Comparison of ENCODE assay signal across 18 cellular contexts in genomic region chr22:20295262-20296064, GRCh38. TPM values are rescaled to one million over a fixed set of nuclear protein-coding genes. Genes with fewer than 3 reads are reported as not detected.
DNase-seq lines count a peak whose midpoint lies in the region; ATAC-seq and TF ChIP-seq lines count a peak whose summit lies in the region.
"Had no signal": no experiment of that assay in that cellular context is flagged by ENCODE, and none has a peak within 500 bp of the region (broad histone marks: within the 10 kb centered on the region; RNA-seq: fewer than 3 reads in every experiment).

No MANE protein-coding gene starts in this region.

- H3K27ac ChIP-seq in trophoblast cell (ENCODE audit: low read depth, low read length) = no peak overlapping the region
- H3K27ac ChIP-seq: A549, GM23248 had no signal

- 0 out of 2 replicates have a peak, but pooled peaks have one; percentile 8 for TF ChIP-seq CTCF in BE2C (IDR thresholded peaks at IDR 0.05; ENCODE audit: low read depth, low read length)
- peak; percentile 3 for TF ChIP-seq CTCF in choroid plexus epithelial cell (conservative IDR thresholded peaks at IDR 0.05; ENCODE audit: low read depth, low read length)

- H3K9me3 ChIP-seq in BE2C = no peaks in the 10 kb centered on the region
- H3K9me3 ChIP-seq in T-helper 17 cell (ENCODE audit: control insufficient read depth, low read length, poor library complexity, severe bottlenecking) = no peaks in the 10 kb centered on the region
- peaks cover 2% of the 10 kb centered on the region for H3K9me3 ChIP-seq in trophoblast cell (ENCODE audit: insufficient read depth, low read depth, low read length)
- H3K9me3 ChIP-seq in MG63 = no peaks in the 10 kb centered on the region
- H3K9me3 ChIP-seq: A549 had no signal

- no peak overlapping the region for H4K91ac ChIP-seq in trophoblast cell (ENCODE audit: low read depth, low read length)

- intact Hi-C loops in posterior vena cava (cut with DNase I) = no loop called here

- H3K4me1 ChIP-seq in BE2C (no peaks in the 10 kb centered on the region), trophoblast cell (ENCODE audit: control insufficient read depth in 1 of 2, insufficient read depth in 2 of 2, low read length in 2 of 2) (peaks cover 6 to 10% of the 10 kb centered on the region in 2 experiments)
- H3K4me1 ChIP-seq: A549 had no signal

- H3K4me1 Mint-ChIP-seq in T-helper 17 cell = peaks cover 3% of the 10 kb centered on the region
- no peaks in the 10 kb centered on the region for H3K4me1 Mint-ChIP-seq in activated naive CD8-positive, alpha-beta T cell treated with anti-CD3 and anti-CD28 coated beads for 36 hours

- no peak overlapping the region for H3K4me3 ChIP-seq in BE2C (ENCODE audit: low read depth, low read length)
- H3K4me3 ChIP-seq in choroid plexus epithelial cell (ENCODE audit: low read depth, low read length) = no peak overlapping the region
- peak overlapping the region; percentile 57 for H3K4me3 ChIP-seq in trophoblast cell (ENCODE audit: low read depth, low read length)
- no peak overlapping the region for H3K4me3 ChIP-seq in MG63
- H3K4me3 ChIP-seq: A549, GM12878, GM23248 had no signal

- H4K12ac ChIP-seq in trophoblast cell (ENCODE audit: low read depth, low read length) = no peak overlapping the region

- no peak overlapping the region for H2AK5ac ChIP-seq in trophoblast cell (ENCODE audit: low read length)

- H2AFZ ChIP-seq in trophoblast cell (ENCODE audit: insufficient read depth, low read length, poor library complexity) = no peak overlapping the region
- H2AFZ ChIP-seq: GM23248 had no signal

- H3K27me3 ChIP-seq in BE2C (no peaks in the 10 kb centered on the region), trophoblast cell (ENCODE audit: insufficient read depth, low read length) (peaks cover 21% of the 10 kb centered on the region), MG63 (no peaks in the 10 kb centered on the region; the same call in 1 of the 2 replicates)

- peak overlapping the region; percentile 14 for H3K27ac Mint-ChIP-seq in T-helper 17 cell
- no peak overlapping the region for H3K27ac Mint-ChIP-seq in activated naive CD8-positive, alpha-beta T cell treated with anti-CD3 and anti-CD28 coated beads for 36 hours
- H3K27ac Mint-ChIP-seq: CD4-positive, alpha-beta T cell; H9 had no signal

- no peak overlapping the region for H3K4me2 ChIP-seq in trophoblast cell (ENCODE audit: low read length)
- H3K4me2 ChIP-seq: A549 had no signal

- no CpG with 5 or more reads among the region's 12 CpGs for WGBS in trophoblast cell (ENCODE audit: extremely low coverage, insufficient coverage, insufficient read length)

- no peaks in the 10 kb centered on the region for H3K79me1 ChIP-seq in trophoblast cell (ENCODE audit: low read length)

- no peak overlapping the region for H3K18ac ChIP-seq in trophoblast cell (ENCODE audit: low read length)

- H3K14ac ChIP-seq in trophoblast cell (ENCODE audit: low read length) = no peak overlapping the region

- no peaks in the 10 kb centered on the region for H3K36me3 Mint-ChIP-seq in T-helper 17 cell (ENCODE audit: low read depth)
- no peaks in the 10 kb centered on the region for H3K36me3 Mint-ChIP-seq in activated naive CD8-positive, alpha-beta T cell treated with anti-CD3 and anti-CD28 coated beads for 36 hours

- DNase-seq in BE2C = no peak
- no peak for DNase-seq in T-helper 17 cell
- DNase-seq in choroid plexus epithelial cell (ENCODE audit: low read depth) = no peak
- no peak for DNase-seq in trophoblast cell
- no peak for DNase-seq in activated naive CD8-positive, alpha-beta T cell treated with anti-CD3 and anti-CD28 coated beads for 36 hours
- no peak for DNase-seq in posterior vena cava (ENCODE audit: low spot score)
- DNase-seq in AG20443 (ENCODE audit: low spot score) = no peak
- no peak for DNase-seq in MG63
- DNase-seq: AML-193; C1 segment of cervical spinal cord; Calu3; CD4-positive, alpha-beta T cell; DMS 273 treated with DMSO at 0.1 percent for 48 hours; GM23248; H9 had no signal

- no peak overlapping the region for H2BK5ac ChIP-seq in trophoblast cell (ENCODE audit: low read depth, low read length, poor library complexity)

- H3K27me3 Mint-ChIP-seq in T-helper 17 cell = no peaks in the 10 kb centered on the region
- H3K27me3 Mint-ChIP-seq in activated naive CD8-positive, alpha-beta T cell treated with anti-CD3 and anti-CD28 coated beads for 36 hours = peaks cover under 1% of the 10 kb centered on the region
- H3K27me3 Mint-ChIP-seq: CD4-positive, alpha-beta T cell had no signal

- H3K9me3 Mint-ChIP-seq in activated naive CD8-positive, alpha-beta T cell treated with anti-CD3 and anti-CD28 coated beads for 36 hours = no peaks in the 10 kb centered on the region
- H3K9me3 Mint-ChIP-seq: CD4-positive, alpha-beta T cell; H9 had no signal

- no peaks in the 10 kb centered on the region for H3K79me2 ChIP-seq in trophoblast cell (ENCODE audit: control insufficient read depth, insufficient read depth, low read length, poor library complexity)

- no peak overlapping the region for H2BK120ac ChIP-seq in trophoblast cell (ENCODE audit: insufficient read depth, low read length, poor library complexity)

- H3K4me3 Mint-ChIP-seq in T-helper 17 cell = no peak overlapping the region
- no peak overlapping the region for H3K4me3 Mint-ChIP-seq in activated naive CD8-positive, alpha-beta T cell treated with anti-CD3 and anti-CD28 coated beads for 36 hours
- H3K4me3 Mint-ChIP-seq: CD4-positive, alpha-beta T cell; H9 had no signal

- no peak overlapping the region for H3K4ac ChIP-seq in trophoblast cell (ENCODE audit: low read depth, low read length)

- H3K36me3 ChIP-seq in BE2C (no peaks in the 10 kb centered on the region), trophoblast cell (ENCODE audit: control insufficient read depth in 1 of 2, insufficient read depth in 2 of 2, low read length in 2 of 2) (no peaks in the 10 kb centered on the region), MG63 (no peaks in the 10 kb centered on the region)

- no peak overlapping the region for H4K8ac ChIP-seq in trophoblast cell (ENCODE audit: low read depth, low read length)

- H2BK12ac ChIP-seq in trophoblast cell (ENCODE audit: low read length) = no peak overlapping the region

- H3K23ac ChIP-seq in trophoblast cell (ENCODE audit: low read length) = no peak overlapping the region

- H3K9ac ChIP-seq in trophoblast cell (ENCODE audit: low read length) = no peak overlapping the region
- H3K9ac ChIP-seq: GM23248 had no signal

- no peak for ATAC-seq in T-helper 17 cell
- ATAC-seq: A549, GM12878, HepG2 had no signal

RNA-seq across cellular contexts. Expression of gene DGCR6L, which starts 24.4 kb away (rescaled TPM):
- polyA plus RNA-seq in BE2C (2012; ENCODE audit: insufficient read depth, insufficient read length, low read depth) = 200 TPM
- 10 to 100 TPM; 29.2 to 31.7 TPM for total RNA-seq in T-helper 17 cell
- polyA plus RNA-seq in trophoblast cell (2013) = 18.6 and 19.9 TPM in 2 replicates
- total RNA-seq in activated naive CD8-positive, alpha-beta T cell treated with anti-CD3 and anti-CD28 coated beads for 36 hours = 10 to 100 TPM; 35.1 to 38.2 TPM
- total RNA-seq in posterior vena cava = 10 to 100 TPM; 25.7 to 27.1 TPM
- total RNA-seq in MG63 (2014; rRNA removed; shearing (Covaris generic); ENCODE audit: low replicate concordance) = 82.0 and 82.5 TPM in 2 replicates

RNA-seq across cellular contexts. Expression of gene RTN4R, which starts 27.3 kb away (rescaled TPM):
- 68.7 TPM for polyA plus RNA-seq in BE2C (2012; ENCODE audit: insufficient read depth, insufficient read length, low read depth)
- 1 to 10 TPM in 1 of 2 donors, under 1 TPM in 1; 0.68 to 2.1 TPM for total RNA-seq in T-helper 17 cell
- 10.4 and 11.7 TPM in 2 replicates for polyA plus RNA-seq in trophoblast cell (2013)
- 1 to 10 TPM; 3.2 to 3.5 TPM for total RNA-seq in activated naive CD8-positive, alpha-beta T cell treated with anti-CD3 and anti-CD28 coated beads for 36 hours
- under 1 TPM; 0.19 to 0.76 TPM for total RNA-seq in posterior vena cava
- 0.10 and 5.7 TPM in 2 replicates for total RNA-seq in MG63 (2014; rRNA removed; shearing (Covaris generic); ENCODE audit: low replicate concordance)
- total RNA-seq: GM23248 had no signal
